ENCODE assay signal across 17 cellular contexts in the genomic region with DNA sequence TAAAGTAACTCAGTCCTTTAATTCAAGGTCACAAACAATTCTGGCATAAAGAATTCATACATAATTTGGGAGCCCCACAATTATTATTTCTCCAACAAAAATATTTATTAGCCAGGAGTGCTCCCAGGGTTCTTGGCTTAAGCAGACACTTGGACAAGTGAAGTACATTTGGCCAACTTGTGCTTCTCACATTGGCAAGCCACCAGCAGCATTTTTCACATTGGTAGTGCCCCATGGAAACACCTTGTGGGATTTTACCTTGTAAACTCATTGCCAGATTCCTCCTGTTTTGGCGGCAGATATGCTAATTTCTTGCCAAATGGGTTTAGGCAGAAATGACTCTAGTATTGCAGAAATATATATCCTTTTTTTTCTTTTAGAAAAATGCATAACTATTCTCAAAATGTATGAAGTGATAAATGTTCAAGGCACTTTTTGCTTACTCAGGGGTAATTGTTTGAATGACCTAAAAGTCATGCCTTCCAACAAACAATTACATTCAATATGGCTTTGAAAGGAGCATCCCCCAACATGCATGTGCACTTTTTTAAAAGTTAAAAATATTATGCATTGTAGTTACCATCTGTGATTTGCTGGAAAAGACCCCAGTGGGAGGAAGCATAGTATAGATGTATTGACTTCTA.
DNase-seq lines count a peak whose midpoint lies in the region; ATAC-seq, FAIRE-seq and TF ChIP-seq lines count a peak whose summit lies in the region.
"Had no signal": no experiment of that assay in that cellular context is flagged by ENCODE, and none has a peak within 500 bp of the region (broad histone marks: within the 10 kb centered on the region; RNA-seq: fewer than 3 reads in every experiment).

No MANE protein-coding gene starts in this region.

- CTCF ChIA-PET in activated naive CD4-positive, alpha-beta T cell treated with anti-CD3 and anti-CD28 coated beads, Interleukin-2, amount 10 ng/mL, durations not matched to agents 7 days and 5 days (lab: Charles Lee) = no interaction called here

- H3K36me3 ChIP-seq in Karpas-422 (ENCODE audit: insufficient read depth, low read length) (no peaks in the 10 kb centered on the region; the same call in none of the 2 replicates), astrocyte (ENCODE audit: insufficient read depth, low read length) (no peaks in the 10 kb centered on the region), lung (ENCODE audit: control insufficient read depth in 2 of 2, insufficient read depth in 2 of 2, low read length in 2 of 2) (no peaks in the 10 kb centered on the region), esophagus squamous epithelium (no peaks in the 10 kb centered on the region)
- H3K36me3 ChIP-seq: Peyer's patch had no signal

- H3K4me3 ChIP-seq in Karpas-422 (ENCODE audit: low read length) (no peak overlapping the region), astrocyte (ENCODE audit: insufficient read depth, low read depth, low read length) (no peak overlapping the region), lung (no peak overlapping the region), esophagus squamous epithelium (no peak overlapping the region)
- H3K4me3 ChIP-seq: Peyer's patch, SK-N-MC had no signal

- WGBS in lung, 2 donors = 68 to 88% methylated on average over 1 of the region's 1 CpG
- 30 to 67% methylated on average over 1 of the region's 1 CpG for WGBS in esophagus squamous epithelium, 2 donors

- peak overlapping the region; percentile 8 for H3K4me2 ChIP-seq in Karpas-422 (ENCODE audit: low read depth, low read length, poor library complexity, severe bottlenecking)
- peak overlapping the region; percentile 15 for H3K4me2 ChIP-seq in astrocyte (ENCODE audit: low read length)

- no peaks in the 10 kb centered on the region for H3K9me2 ChIP-seq in Karpas-422 (replicated peaks; ENCODE audit: insufficient read depth, low read length)

- H3K79me2 ChIP-seq in Karpas-422 (ENCODE audit: low read length) = peaks cover 63% of the 10 kb centered on the region
- H3K79me2 ChIP-seq in astrocyte (ENCODE audit: insufficient read depth, low read length) = no peaks in the 10 kb centered on the region

- in situ Hi-C loops in GM13977 (cut with MboI; ENCODE audit: low pct_unique_long_range_greater_than_20kb, low sequenced_read_pairs, unreplicated experiment) = no loop called here

- no peak for ATAC-seq in lung (ENCODE audit: insufficient read depth, low FRiP score)
- ATAC-seq: CD8-positive, alpha-beta T cell had no signal

- H3K9ac ChIP-seq in Karpas-422 (ENCODE audit: low read length) (no peak overlapping the region), astrocyte (ENCODE audit: low read length) (no peak overlapping the region)

- TF ChIP-seq POLR2A in esophagus squamous epithelium (IDR thresholded peaks at IDR 0.05) = no peak

- H4K20me1 ChIP-seq in Karpas-422 (ENCODE audit: insufficient read depth, low read depth, low read length) = no peaks in the 10 kb centered on the region
- no peaks in the 10 kb centered on the region for H4K20me1 ChIP-seq in astrocyte (ENCODE audit: insufficient read depth, low read length)

- no peak overlapping the region for H3K4me3 Mint-ChIP-seq in astrocyte (ENCODE audit: unreplicated experiment)
- H3K4me3 Mint-ChIP-seq in activated naive CD4-positive, alpha-beta T cell treated with anti-CD3 and anti-CD28 coated beads, Interleukin-2, amount 10 ng/mL, durations not matched to agents 7 days and 5 days = no peak overlapping the region
- H3K4me3 Mint-ChIP-seq: CD8-positive, alpha-beta T cell had no signal

- H3K4me1 ChIP-seq in Karpas-422 (ENCODE audit: low read length) = peaks cover 47% of the 10 kb centered on the region
- peaks cover 7% of the 10 kb centered on the region for H3K4me1 ChIP-seq in astrocyte (ENCODE audit: insufficient read depth, low read length)
- peaks cover 0 to 9% of the 10 kb centered on the region in 2 donors for H3K4me1 ChIP-seq in lung (ENCODE audit: control insufficient read depth in 2 of 2, insufficient read depth in 2 of 2, low read length in 2 of 2)
- H3K4me1 ChIP-seq in esophagus squamous epithelium = peaks cover 0 to 13% (median 0%) of the 10 kb centered on the region in 3 donors
- H3K4me1 ChIP-seq: Peyer's patch had no signal

- H3K9me3 ChIP-seq in Karpas-422 (ENCODE audit: low read length) (no peaks in the 10 kb centered on the region), astrocyte (ENCODE audit: insufficient read depth, low read depth, low read length) (no peaks in the 10 kb centered on the region), lung (ENCODE audit: control insufficient read depth in 2 of 2, insufficient read depth in 1 of 2, low read length in 1 of 2) (no peaks in the 10 kb centered on the region), esophagus squamous epithelium (no peaks in the 10 kb centered on the region)
- H3K9me3 ChIP-seq: Peyer's patch had no signal

- H3K27me3 ChIP-seq in Karpas-422 (ENCODE audit: low read length) (no peaks in the 10 kb centered on the region), astrocyte (ENCODE audit: insufficient read depth, low read length) (no peaks in the 10 kb centered on the region), lung (ENCODE audit: control insufficient read depth, insufficient read depth) (no peaks in the 10 kb centered on the region), esophagus squamous epithelium (no peaks in the 10 kb centered on the region)
- H3K27me3 ChIP-seq: Peyer's patch had no signal

- intact Hi-C loops in esophagus squamous epithelium (cut with DNase I) = no loop called here

- no peak for FAIRE-seq in astrocyte (lab: Jason Lieb, UNC)
- FAIRE-seq: G401.6 had no signal

- H3K27me3 Mint-ChIP-seq in astrocyte (ENCODE audit: low read depth, unreplicated experiment) = no peaks in the 10 kb centered on the region
- no peaks in the 10 kb centered on the region for H3K27me3 Mint-ChIP-seq in activated naive CD4-positive, alpha-beta T cell treated with anti-CD3 and anti-CD28 coated beads, Interleukin-2, amount 10 ng/mL, durations not matched to agents 7 days and 5 days

- H3K9me3 Mint-ChIP-seq in astrocyte (ENCODE audit: unreplicated experiment) = no peaks in the 10 kb centered on the region
- no peaks in the 10 kb centered on the region for H3K9me3 Mint-ChIP-seq in activated naive CD4-positive, alpha-beta T cell treated with anti-CD3 and anti-CD28 coated beads, Interleukin-2, amount 10 ng/mL, durations not matched to agents 7 days and 5 days
- H3K9me3 Mint-ChIP-seq: CD8-positive, alpha-beta T cell had no signal

- DNase-seq in Karpas-422 (no peak), astrocyte (ENCODE audit: low read depth) (no peak), lung (ENCODE audit: low spot score) (peak; percentile 48), esophagus squamous epithelium (lab: John Stamatoyannopoulos, UW) (no peak), GM13977 (ENCODE audit: low spot score) (no peak), NCI-H82 (lab: John Stamatoyannopoulos, UW) (no peak)
- no peak for DNase-seq in activated naive CD4-positive, alpha-beta T cell treated with anti-CD3 and anti-CD28 coated beads, Interleukin-2, amount 10 ng/mL, durations not matched to agents 7 days and 5 days
- DNase-seq: CD8-positive, alpha-beta T cell; GOT3; KG1; MM.1S; NCI-H187 treated with DMSO at 0.1 percent for 48 hours; NCI-H774; Peyer's patch; Right ventricle myocardium superior had no signal

- peak overlapping the region; percentile 53 for H3K27ac ChIP-seq in Karpas-422 (ENCODE audit: low read length)
- no peak overlapping the region for H3K27ac ChIP-seq in astrocyte (ENCODE audit: low read depth, low read length)
- no peak overlapping the region for H3K27ac ChIP-seq in lung (ENCODE audit: low read depth in 1 of 2, low read length in 1 of 2)
- H3K27ac ChIP-seq in esophagus squamous epithelium = no peak overlapping the region
- H3K27ac ChIP-seq: Peyer's patch, SK-N-MC had no signal

- peaks cover 2% of the 10 kb centered on the region for H3K36me3 Mint-ChIP-seq in astrocyte (ENCODE audit: low read depth, unreplicated experiment)
- H3K36me3 Mint-ChIP-seq in activated naive CD4-positive, alpha-beta T cell treated with anti-CD3 and anti-CD28 coated beads, Interleukin-2, amount 10 ng/mL, durations not matched to agents 7 days and 5 days = no peaks in the 10 kb centered on the region
- H3K36me3 Mint-ChIP-seq: CD8-positive, alpha-beta T cell had no signal

- H2AFZ ChIP-seq in Karpas-422 (ENCODE audit: low read length) = no peak overlapping the region
- no peak overlapping the region for H2AFZ ChIP-seq in astrocyte (ENCODE audit: low read depth, low read length)

- H3K27ac Mint-ChIP-seq in astrocyte (ENCODE audit: unreplicated experiment) = no peak overlapping the region
- H3K27ac Mint-ChIP-seq in activated naive CD4-positive, alpha-beta T cell treated with anti-CD3 and anti-CD28 coated beads, Interleukin-2, amount 10 ng/mL, durations not matched to agents 7 days and 5 days = no peak overlapping the region
- H3K27ac Mint-ChIP-seq: CD8-positive, alpha-beta T cell had no signal

- no peaks in the 10 kb centered on the region for H3K4me1 Mint-ChIP-seq in astrocyte (ENCODE audit: low read depth, unreplicated experiment)
- H3K4me1 Mint-ChIP-seq in activated naive CD4-positive, alpha-beta T cell treated with anti-CD3 and anti-CD28 coated beads, Interleukin-2, amount 10 ng/mL, durations not matched to agents 7 days and 5 days = no peaks in the 10 kb centered on the region

- TF ChIP-seq CTCF in astrocyte (IDR thresholded peaks at IDR 0.05; ENCODE audit: insufficient read depth, low read depth, low read length) (no peak), lung (IDR thresholded peaks at IDR 0.05; ENCODE audit: control extremely low read depth, extremely low read depth) (no peak), esophagus squamous epithelium (IDR thresholded peaks at IDR 0.05) (no peak), GM13977 (IDR thresholded peaks at IDR 0.05; ENCODE audit: extremely low read depth, insufficient read depth, missing control alignments) (no peak)
